ENCODE assay signal across 8 cellular contexts in the genomic region with DNA sequence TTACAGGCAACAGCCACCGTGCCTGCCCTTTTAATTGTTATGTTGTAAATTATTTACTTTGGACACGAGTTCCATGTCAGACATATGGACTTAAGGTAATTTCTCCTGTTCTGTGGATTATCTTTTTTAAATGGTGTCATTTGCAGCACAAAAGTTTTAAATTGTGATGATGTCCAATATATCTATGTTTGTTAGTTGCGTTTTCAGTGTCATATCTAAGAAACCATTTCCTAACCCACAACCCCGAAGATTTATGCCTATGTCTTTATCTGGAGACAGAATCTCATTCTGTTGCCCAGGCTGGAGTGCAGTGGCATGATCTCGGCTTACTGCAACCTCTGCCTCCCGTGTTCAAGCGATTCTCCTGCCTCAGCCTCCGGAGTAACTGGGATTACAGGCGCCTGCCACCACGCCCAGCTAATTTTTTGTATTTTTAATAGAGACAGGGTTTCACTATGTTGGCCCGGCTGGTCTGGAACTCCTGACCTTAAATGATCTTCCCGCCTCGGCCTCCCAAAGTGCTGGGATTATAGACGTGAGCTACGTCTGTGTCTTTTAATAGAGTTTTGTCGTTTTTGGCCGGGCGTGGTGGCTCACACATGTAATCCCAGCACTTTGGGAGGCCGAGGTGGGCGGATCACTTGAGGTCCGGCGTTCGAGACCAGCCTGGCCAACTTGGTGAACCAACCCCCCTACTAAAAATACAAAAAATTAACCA. TPM values are rescaled to one million over a fixed set of nuclear protein-coding genes. Genes with fewer than 3 reads are reported as not detected.
DNase-seq lines count a peak whose midpoint lies in the region; ATAC-seq and TF ChIP-seq lines count a peak whose summit lies in the region.
"Not testable (repeated sequence)": the region's sequence is repeated elsewhere in the genome, so short reads cannot be mapped to it uniquely, and the experiment has no call there.

No MANE protein-coding gene starts in this region.

- peak overlapping the region; percentile 90 for H3K27ac Mint-ChIP-seq in activated T-helper 1 cell treated with anti-CD3 and anti-CD28 coated beads, Interleukin-12 subunit alpha, Interleukin-12 subunit beta, Interleukin-2, Interleukin-4 antibody, amounts not matched to agents 30 ng/mL and 10 ng/mL and 1 ng/mL, durations not matched to agents 14 hours and 24 hours and 36 hours
- H3K27ac Mint-ChIP-seq in naive B cell, result peak overlapping the region; percentile 84 to 96 (median 92)

- in situ Hi-C loops in HAP-1 (cut with MboI; ENCODE audit: low sequenced_read_pairs), result not testable (repeated sequence)

- TF ChIP-seq CTCF in AG04449 (IDR thresholded peaks at IDR 0.05; ENCODE audit: insufficient read depth, low read length, missing control alignments); PC-3 (conservative IDR thresholded peaks at IDR 0.05; ENCODE audit: low read depth, low read length); left ventricle myocardium inferior (IDR thresholded peaks at IDR 0.05; ENCODE audit: borderline replicate concordance); smooth muscle cell (IDR thresholded peaks at IDR 0.05; ENCODE audit: borderline replicate concordance, insufficient read depth, poor library complexity, severe bottlenecking): not testable (repeated sequence)

- peak overlapping the region; percentile 62 for H3K9ac ChIP-seq in PC-3 (ENCODE audit: low read length)
- H3K9ac ChIP-seq in smooth muscle cell (ENCODE audit: low read depth), result not testable (repeated sequence)

- CTCF ChIA-PET in AG04449 (lab: Yijun Ruan, JAX) (interaction anchor here (0.7 to 3.6 kb wide), 7 partner anchors 14 to 181 kb away, joined by 3 to 13 read pairs (median 3); no protein-coding TSS in a partner anchor), PC-3 (lab: Charles Lee) (interaction anchor here (0.6 kb wide), 1 partner anchor 30 kb away, joined by 6 read pairs; no protein-coding TSS in a partner anchor)

- H3K4me3 ChIP-seq in AG04449 (ENCODE audit: low read depth, low read length) (peak overlapping the region; percentile 65), HAP-1 (peak overlapping the region; percentile 33), PC-3 (ENCODE audit: low read length) (peak overlapping the region; percentile 95), left ventricle myocardium inferior (peak overlapping the region; percentile 99), smooth muscle cell (peak overlapping the region; percentile 82)

- not testable (repeated sequence) for H3K4me1 ChIP-seq in HAP-1; PC-3 (ENCODE audit: insufficient read depth, low read length); smooth muscle cell (ENCODE audit: low read depth)
- peaks cover 50% of the 10 kb centered on the region for H3K4me1 ChIP-seq in left ventricle myocardium inferior

- intact Hi-C loops in PC-3 (cut with micrococcal nuclease), result loop anchor here (1.0 to 2.0 kb wide), 4 partner anchors 20 to 113 kb away; a partner anchor contains a TSS
- intact Hi-C loops in activated T-helper 1 cell treated with anti-CD3 and anti-CD28 coated beads, Interleukin-12 subunit alpha, Interleukin-12 subunit beta, Interleukin-2, Interleukin-4 antibody, amounts not matched to agents 30 ng/mL and 10 ng/mL and 1 ng/mL, durations not matched to agents 14 hours and 24 hours and 36 hours (cut with micrococcal nuclease), result loop anchor here (1.0 to 5.0 kb wide), 8 partner anchors 12 to 1077 kb away; a partner anchor contains a TSS
- intact Hi-C loops in left ventricle myocardium inferior (cut with micrococcal nuclease), result not testable (repeated sequence)

- H3K79me2 ChIP-seq in PC-3 (ENCODE audit: low read length) (peaks cover 40% of the 10 kb centered on the region), smooth muscle cell (ENCODE audit: low read depth) (peaks cover 36% of the 10 kb centered on the region)

- H3K36me3 ChIP-seq in HAP-1 (replicated peaks); PC-3 (ENCODE audit: low read depth, low read length); smooth muscle cell (ENCODE audit: low read depth): not testable (repeated sequence)
- H3K36me3 ChIP-seq in left ventricle myocardium inferior, result peaks cover 10% of the 10 kb centered on the region

- H3K27me3 Mint-ChIP-seq in activated T-helper 1 cell treated with anti-CD3 and anti-CD28 coated beads, Interleukin-12 subunit alpha, Interleukin-12 subunit beta, Interleukin-2, Interleukin-4 antibody, amounts not matched to agents 30 ng/mL and 10 ng/mL and 1 ng/mL, durations not matched to agents 14 hours and 24 hours and 36 hours (ENCODE audit: insufficient read depth); naive B cell: not testable (repeated sequence)

- not testable (repeated sequence) for BruUV-seq in PC-3 (replicated peaks; lab: Mats Ljungman, UMichigan)

- not testable (repeated sequence) for ATAC-seq in PC-3; naive B cell (ENCODE audit: low read depth in 2 of 2)

- not testable (repeated sequence) for H4K20me1 ChIP-seq in PC-3 (ENCODE audit: low read length)
- H4K20me1 ChIP-seq in smooth muscle cell (ENCODE audit: low read depth), result peaks cover 28% of the 10 kb centered on the region

- H3K4me3 Mint-ChIP-seq in activated T-helper 1 cell treated with anti-CD3 and anti-CD28 coated beads, Interleukin-12 subunit alpha, Interleukin-12 subunit beta, Interleukin-2, Interleukin-4 antibody, amounts not matched to agents 30 ng/mL and 10 ng/mL and 1 ng/mL, durations not matched to agents 14 hours and 24 hours and 36 hours, result peak overlapping the region; percentile 74
- peak overlapping the region; percentile 73 to 93 (median 86) for H3K4me3 Mint-ChIP-seq in naive B cell

- H3K4me1 Mint-ChIP-seq in activated T-helper 1 cell treated with anti-CD3 and anti-CD28 coated beads, Interleukin-12 subunit alpha, Interleukin-12 subunit beta, Interleukin-2, Interleukin-4 antibody, amounts not matched to agents 30 ng/mL and 10 ng/mL and 1 ng/mL, durations not matched to agents 14 hours and 24 hours and 36 hours (ENCODE audit: low read depth), result peaks cover 30% of the 10 kb centered on the region
- peaks cover 21 to 35% (median 35%) of the 10 kb centered on the region in 3 donors for H3K4me1 Mint-ChIP-seq in naive B cell

- not testable (repeated sequence) for H3K27ac ChIP-seq in PC-3 (ENCODE audit: low read length)
- H3K27ac ChIP-seq in cingulate gyrus (ENCODE audit: low read depth, low read length) (peak overlapping the region; percentile 39), left ventricle myocardium inferior (replicated peaks) (peak overlapping the region; percentile 90), smooth muscle cell (ENCODE audit: low read depth) (peak overlapping the region; percentile 73)

- DNase-seq in AG04449 (ENCODE audit: low read depth, low spot score); HAP-1 (ENCODE audit: low spot score in 2 of 2); PC-3; activated T-helper 1 cell treated with anti-CD3 and anti-CD28 coated beads, Interleukin-12 subunit alpha, Interleukin-12 subunit beta, Interleukin-2, Interleukin-4 antibody, amounts not matched to agents 30 ng/mL and 10 ng/mL and 1 ng/mL, durations not matched to agents 14 hours and 24 hours and 36 hours (ENCODE audit: low spot score); left ventricle myocardium inferior; naive B cell; smooth muscle cell (lab: John Stamatoyannopoulos, UW; ENCODE audit: unreplicated experiment): not testable (repeated sequence)

- H3K4me2 ChIP-seq in PC-3 (ENCODE audit: low read length) (peak overlapping the region; percentile 91), smooth muscle cell (peak overlapping the region; percentile 71)

- POLR2A ChIA-PET in AG04449 (lab: Yijun Ruan, JAX), result interaction anchor here (0.5 to 1.0 kb wide), 3 partner anchors 18 to 118 kb away, joined by 3 to 4 read pairs (median 3); a partner anchor contains a TSS
- POLR2A ChIA-PET in PC-3 (lab: Charles Lee; ENCODE audit: unreplicated experiment), result not testable (repeated sequence)

- 81% methylated on average over 23 of the region's 23 CpGs for WGBS in smooth muscle cell (ENCODE audit: low lambda C conversion rate)

- H2AFZ ChIP-seq in PC-3 (ENCODE audit: low read length) (peak overlapping the region; percentile 95), smooth muscle cell (ENCODE audit: low read depth) (peak overlapping the region; percentile 55)

- H3F3A ChIP-seq in PC-3 (ENCODE audit: low read length, unreplicated experiment), result peaks cover 11% of the 10 kb centered on the region
- H3F3A ChIP-seq in smooth muscle cell (ENCODE audit: low read depth), result peaks cover 18% of the 10 kb centered on the region

- H3K36me3 Mint-ChIP-seq in activated T-helper 1 cell treated with anti-CD3 and anti-CD28 coated beads, Interleukin-12 subunit alpha, Interleukin-12 subunit beta, Interleukin-2, Interleukin-4 antibody, amounts not matched to agents 30 ng/mL and 10 ng/mL and 1 ng/mL, durations not matched to agents 14 hours and 24 hours and 36 hours (ENCODE audit: low read depth); naive B cell: not testable (repeated sequence)

- not testable (repeated sequence) for H3K27me3 ChIP-seq in HAP-1 (ENCODE audit: low read depth); PC-3 (ENCODE audit: low read length); left ventricle myocardium inferior (ENCODE audit: low read depth); smooth muscle cell (ENCODE audit: low read depth)

- not testable (repeated sequence) for H3K9me2 ChIP-seq in PC-3 (replicated peaks; ENCODE audit: low read length)

- not testable (repeated sequence) for H3K9me3 Mint-ChIP-seq in activated T-helper 1 cell treated with anti-CD3 and anti-CD28 coated beads, Interleukin-12 subunit alpha, Interleukin-12 subunit beta, Interleukin-2, Interleukin-4 antibody, amounts not matched to agents 30 ng/mL and 10 ng/mL and 1 ng/mL, durations not matched to agents 14 hours and 24 hours and 36 hours; naive B cell

- not testable (repeated sequence) for H3K9me3 ChIP-seq in HAP-1; PC-3 (ENCODE audit: low read length); left ventricle myocardium inferior (replicated peaks); smooth muscle cell (replicated peaks; ENCODE audit: low read depth)

RNA-seq across cellular contexts. Expression of a gene that starts 0.9 kb away (rescaled TPM):
- 20.2 and 30.5 TPM in 2 replicates for total RNA-seq in PC-3 (2014; rRNA removed)
- total RNA-seq in activated T-helper 1 cell treated with anti-CD3 and anti-CD28 coated beads, Interleukin-12 subunit alpha, Interleukin-12 subunit beta, Interleukin-2, Interleukin-4 antibody, amounts not matched to agents 30 ng/mL and 10 ng/mL and 1 ng/mL, durations not matched to agents 14 hours and 24 hours and 36 hours, result 66.6 TPM in 2 replicates
- 15.3 TPM for total RNA-seq in left ventricle myocardium inferior
- polyA plus RNA-seq in naive B cell (ENCODE audit: low read depth in 6 of 6), result 10 to 100 TPM in 1 of 6 donors, 1 to 10 TPM in 5; 5.8 to 11.7 (median 6.4) TPM
- total RNA-seq in smooth muscle cell, result 10.9 and 13.6 TPM in 2 replicates
- polyA plus RNA-seq in smooth muscle cell, result 6.6 and 9.8 TPM in 2 replicates

RNA-seq across cellular contexts. Expression of a gene that starts 19.8 kb away (rescaled TPM):
- 74.0 TPM in 2 replicates for total RNA-seq in PC-3 (2014; rRNA removed)
- total RNA-seq in activated T-helper 1 cell treated with anti-CD3 and anti-CD28 coated beads, Interleukin-12 subunit alpha, Interleukin-12 subunit beta, Interleukin-2, Interleukin-4 antibody, amounts not matched to agents 30 ng/mL and 10 ng/mL and 1 ng/mL, durations not matched to agents 14 hours and 24 hours and 36 hours, result 92.1 and 100.0 TPM in 2 replicates
- total RNA-seq in left ventricle myocardium inferior, result 7.7 TPM
- polyA plus RNA-seq in naive B cell (ENCODE audit: low read depth in 6 of 6), result 10 to 100 TPM in 5 of 6 donors, 1 to 10 TPM in 1; 9.7 to 43.2 (median 22.5) TPM
- total RNA-seq in smooth muscle cell, result 2.6 and 22.2 TPM in 2 replicates
- 6.6 and 18.5 TPM in 2 replicates for polyA plus RNA-seq in smooth muscle cell

RNA-seq across cellular contexts. Expression of a gene that starts 54.5 kb away (rescaled TPM):
- total RNA-seq in PC-3 (2014; rRNA removed) (15.7 and 29.5 TPM in 2 replicates), left ventricle myocardium inferior (57.4 TPM), smooth muscle cell (8.1 and 10.5 TPM in 2 replicates)
- 28.4 TPM in 2 replicates for total RNA-seq in activated T-helper 1 cell treated with anti-CD3 and anti-CD28 coated beads, Interleukin-12 subunit alpha, Interleukin-12 subunit beta, Interleukin-2, Interleukin-4 antibody, amounts not matched to agents 30 ng/mL and 10 ng/mL and 1 ng/mL, durations not matched to agents 14 hours and 24 hours and 36 hours
- polyA plus RNA-seq in naive B cell (ENCODE audit: low read depth in 6 of 6) (1 to 10 TPM in 1 of 6 donors, under 1 TPM in 5; 0.22 to 2.1 (median 0.73) TPM), smooth muscle cell (8.5 and 19.9 TPM in 2 replicates)

Comparison
In these comparisons a context has a peak if more than half of its experiments do, and no peak if none do; other contexts are left out.
1. H3K4me3 ChIP-seq: peak in every context shown above with its lines; median percentile 99 in left ventricle myocardium inferior; 95 in PC-3; 82 in smooth muscle cell; 65 in AG04449; 33 in HAP-1.